Comparison of ENCODE assay signal across 22 cellular contexts in the genomic region with DNA sequence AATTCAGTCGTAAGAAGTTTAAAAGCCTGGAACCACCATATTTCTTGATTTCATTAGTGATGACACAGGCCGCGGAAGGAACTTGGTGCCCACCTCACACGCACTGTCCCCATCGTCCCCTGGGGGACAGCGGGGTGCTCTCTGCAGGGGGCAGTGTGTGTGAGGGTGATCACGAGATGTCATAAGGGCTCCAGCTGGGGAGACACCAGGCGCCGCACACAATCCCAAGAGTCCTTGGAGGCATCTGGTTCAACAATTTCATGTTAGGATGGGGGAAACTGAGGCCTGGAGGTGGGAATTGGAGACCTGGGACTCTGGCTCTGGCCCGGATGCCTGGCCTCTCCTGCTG.
"Had no signal": no experiment of that assay in that cellular context is flagged by ENCODE, and none has a peak within 500 bp of the region (broad histone marks: within the 10 kb centered on the region; RNA-seq: fewer than 3 reads in every experiment).

No MANE protein-coding gene starts in this region.

- ATAC-seq: T-cell had no signal

- H3K4me3 ChIP-seq: MG63 had no signal

- H3K36me3 Mint-ChIP-seq: T-cell had no signal

- H3K9me3 ChIP-seq: MG63, SK-N-SH had no signal

- H3K36me3 ChIP-seq: MG63 had no signal

- H3K9ac ChIP-seq: SK-N-SH had no signal

- H3K4me2 ChIP-seq: SK-N-SH had no signal

- H3K27me3 ChIP-seq: MG63 had no signal

- H3K27ac Mint-ChIP-seq: T-cell had no signal

- DNase-seq: Karpas-422, KG1, MG63, MV-4-11, NCI-H1092, NCI-H1105 treated with DMSO at 0.1 percent for 48 hours, NCI-H1417 treated with DMSO at 0.1 percent for 48 hours, NCI-H146, NCI-H1694 treated with DMSO at 0.1 percent for 48 hours, NCI-H1930, NCI-H2081, NCI-H2107, NCI-H2227 treated with DMSO at 0.1 percent for 48 hours, NCI-H510A, NCI-H524 treated with DMSO at 0.1 percent for 48 hours, NCI-H69, NCI-H774, SHP77, SK-N-SH, SW 1271, T-cell had no signal

- FAIRE-seq: RCC 7860 had no signal

- H3K4me3 Mint-ChIP-seq: T-cell had no signal

- H3K9me3 Mint-ChIP-seq: T-cell had no signal
